1 cellular context compared by ENCODE assay signal in the genomic region with DNA sequence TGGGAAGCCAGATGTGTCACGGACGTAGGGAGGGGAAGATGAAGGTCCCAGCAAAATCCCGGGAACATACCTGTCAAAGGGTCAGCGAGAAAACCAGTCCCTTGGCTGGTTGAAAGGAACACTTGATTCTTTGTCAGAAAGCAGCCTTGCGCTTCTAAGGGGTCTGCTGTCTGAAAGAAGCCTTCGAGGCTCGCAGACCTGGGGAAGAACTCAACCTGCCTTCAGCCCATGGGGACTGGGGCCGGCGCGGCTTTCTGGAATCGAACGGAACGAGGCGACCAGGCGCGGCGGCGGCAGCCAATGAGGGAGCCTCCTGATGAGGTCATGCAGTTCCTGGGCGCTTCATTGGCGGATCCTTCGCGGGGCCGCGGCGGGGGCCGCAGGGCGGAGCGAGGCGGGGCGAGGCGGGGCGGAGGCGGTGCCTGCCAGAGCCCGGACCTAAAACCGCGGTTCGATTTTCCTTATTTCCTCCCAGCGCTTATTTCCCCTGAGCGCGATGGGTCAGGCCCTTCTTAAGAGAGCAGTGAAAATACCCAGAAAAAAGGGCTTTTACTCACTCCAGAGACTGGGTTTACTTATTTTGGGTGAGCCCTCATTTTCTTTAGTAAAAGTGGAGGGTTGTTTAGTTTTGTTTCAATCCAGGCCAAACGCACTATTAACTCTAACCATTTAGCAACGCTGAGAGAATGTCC.
TF ChIP-seq lines count a peak whose summit lies in the region.

No MANE protein-coding gene starts in this region.

TF ChIP-seq in HepG2, 621 proteins besides CTCF, POLR2A, EP300 and RAD21 (continued from another document and continues in another):
- TF ChIP-seq, protein P1, sequence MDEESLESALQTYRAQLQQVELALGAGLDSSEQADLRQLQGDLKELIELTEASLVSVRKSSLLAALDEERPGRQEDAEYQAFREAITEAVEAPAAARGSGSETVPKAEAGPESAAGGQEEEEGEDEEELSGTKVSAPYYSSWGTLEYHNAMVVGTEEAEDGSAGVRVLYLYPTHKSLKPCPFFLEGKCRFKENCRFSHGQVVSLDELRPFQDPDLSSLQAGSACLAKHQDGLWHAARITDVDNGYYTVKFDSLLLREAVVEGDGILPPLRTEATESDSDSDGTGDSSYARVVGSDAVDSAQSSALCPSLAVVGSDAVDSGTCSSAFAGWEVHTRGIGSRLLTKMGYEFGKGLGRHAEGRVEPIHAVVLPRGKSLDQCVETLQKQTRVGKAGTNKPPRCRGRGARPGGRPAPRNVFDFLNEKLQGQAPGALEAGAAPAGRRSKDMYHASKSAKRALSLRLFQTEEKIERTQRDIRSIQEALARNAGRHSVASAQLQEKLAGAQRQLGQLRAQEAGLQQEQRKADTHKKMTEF (CRISPR knock-in tag; IDR thresholded peaks at IDR 0.05): no peak
- TF ChIP-seq HOXA3 (CRISPR knock-in tag; IDR thresholded peaks at IDR 0.05): peak; percentile 33; the same call in 1 of the 2 replicates
- TF ChIP-seq MAFF (IDR thresholded peaks at IDR 0.05; ENCODE audit: low read depth, low read length): no peak
- no peak for TF ChIP-seq AHR (CRISPR knock-in tag; IDR thresholded peaks at IDR 0.05)
- TF ChIP-seq ZBTB21 (CRISPR knock-in tag; IDR thresholded peaks at IDR 0.05): no peak
- no peak for TF ChIP-seq RFX5 (IDR thresholded peaks at IDR 0.05; ENCODE audit: low read depth, low read length)
- TF ChIP-seq EED (CRISPR knock-in tag; IDR thresholded peaks at IDR 0.05): no peak
- TF ChIP-seq MAF1 (CRISPR knock-in tag; IDR thresholded peaks at IDR 0.05; ENCODE audit: borderline replicate concordance): no peak
- TF ChIP-seq, protein P2, sequence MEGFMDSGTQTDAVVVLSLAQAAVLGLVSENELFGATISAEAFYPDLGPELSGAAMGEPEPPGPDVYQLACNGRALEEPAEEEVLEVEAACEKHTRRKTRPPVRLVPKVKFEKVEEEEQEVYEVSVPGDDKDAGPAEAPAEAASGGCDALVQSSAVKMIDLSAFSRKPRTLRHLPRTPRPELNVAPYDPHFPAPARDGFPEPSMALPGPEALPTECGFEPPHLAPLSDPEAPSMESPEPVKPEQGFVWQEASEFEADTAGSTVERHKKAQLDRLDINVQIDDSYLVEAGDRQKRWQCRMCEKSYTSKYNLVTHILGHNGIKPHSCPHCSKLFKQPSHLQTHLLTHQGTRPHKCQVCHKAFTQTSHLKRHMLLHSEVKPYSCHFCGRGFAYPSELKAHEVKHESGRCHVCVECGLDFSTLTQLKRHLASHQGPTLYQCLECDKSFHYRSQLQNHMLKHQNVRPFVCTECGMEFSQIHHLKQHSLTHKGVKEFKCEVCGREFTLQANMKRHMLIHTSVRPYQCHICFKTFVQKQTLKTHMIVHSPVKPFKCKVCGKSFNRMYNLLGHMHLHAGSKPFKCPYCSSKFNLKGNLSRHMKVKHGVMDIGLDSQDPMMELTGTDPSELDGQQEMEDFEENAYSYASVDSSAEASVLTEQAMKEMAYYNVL (CRISPR knock-in tag; IDR thresholded peaks at IDR 0.05; ENCODE audit: borderline replicate concordance): no peak
- TF ChIP-seq ATF7-NPFF (CRISPR knock-in tag; IDR thresholded peaks at IDR 0.05; ENCODE audit: low read depth): peak; percentile 86
- TF ChIP-seq ZNF879 (CRISPR knock-in tag; IDR thresholded peaks at IDR 0.05): no peak
- no peak for TF ChIP-seq BCL6 (CRISPR knock-in tag; IDR thresholded peaks at IDR 0.05)
- TF ChIP-seq IKZF4 (CRISPR knock-in tag; IDR thresholded peaks at IDR 0.05; ENCODE audit: borderline replicate concordance, low read depth, not compliant biosample characterization): no peak
- TF ChIP-seq, protein P3, sequence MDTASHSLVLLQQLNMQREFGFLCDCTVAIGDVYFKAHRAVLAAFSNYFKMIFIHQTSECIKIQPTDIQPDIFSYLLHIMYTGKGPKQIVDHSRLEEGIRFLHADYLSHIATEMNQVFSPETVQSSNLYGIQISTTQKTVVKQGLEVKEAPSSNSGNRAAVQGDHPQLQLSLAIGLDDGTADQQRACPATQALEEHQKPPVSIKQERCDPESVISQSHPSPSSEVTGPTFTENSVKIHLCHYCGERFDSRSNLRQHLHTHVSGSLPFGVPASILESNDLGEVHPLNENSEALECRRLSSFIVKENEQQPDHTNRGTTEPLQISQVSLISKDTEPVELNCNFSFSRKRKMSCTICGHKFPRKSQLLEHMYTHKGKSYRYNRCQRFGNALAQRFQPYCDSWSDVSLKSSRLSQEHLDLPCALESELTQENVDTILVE (CRISPR knock-in tag; IDR thresholded peaks at IDR 0.05): no peak
- TF ChIP-seq, protein P4, sequence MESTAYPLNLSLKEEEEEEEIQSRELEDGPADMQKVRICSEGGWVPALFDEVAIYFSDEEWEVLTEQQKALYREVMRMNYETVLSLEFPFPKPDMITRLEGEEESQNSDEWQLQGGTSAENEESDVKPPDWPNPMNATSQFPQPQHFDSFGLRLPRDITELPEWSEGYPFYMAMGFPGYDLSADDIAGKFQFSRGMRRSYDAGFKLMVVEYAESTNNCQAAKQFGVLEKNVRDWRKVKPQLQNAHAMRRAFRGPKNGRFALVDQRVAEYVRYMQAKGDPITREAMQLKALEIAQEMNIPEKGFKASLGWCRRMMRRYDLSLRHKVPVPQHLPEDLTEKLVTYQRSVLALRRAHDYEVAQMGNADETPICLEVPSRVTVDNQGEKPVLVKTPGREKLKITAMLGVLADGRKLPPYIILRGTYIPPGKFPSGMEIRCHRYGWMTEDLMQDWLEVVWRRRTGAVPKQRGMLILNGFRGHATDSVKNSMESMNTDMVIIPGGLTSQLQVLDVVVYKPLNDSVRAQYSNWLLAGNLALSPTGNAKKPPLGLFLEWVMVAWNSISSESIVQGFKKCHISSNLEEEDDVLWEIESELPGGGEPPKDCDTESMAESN (CRISPR knock-in tag; conservative IDR thresholded peaks at IDR 0.05): 0 out of 2 replicates have a peak, but pooled peaks have one; percentile 34
- TF ChIP-seq SRY (CRISPR knock-in tag; IDR thresholded peaks at IDR 0.05): 0 out of 2 replicates have a peak, but pooled peaks have one; percentile 33
- no peak for TF ChIP-seq ZBTB20 (CRISPR knock-in tag; IDR thresholded peaks at IDR 0.05; ENCODE audit: borderline replicate concordance, low read depth)
- TF ChIP-seq ZNF329 (CRISPR knock-in tag; IDR thresholded peaks at IDR 0.05; ENCODE audit: low read depth): no peak
- TF ChIP-seq SRSF4 (IDR thresholded peaks at IDR 0.05; ENCODE audit: low read depth, low read length, poor library complexity, severe bottlenecking): no peak
- TF ChIP-seq ZFP36 (IDR thresholded peaks at IDR 0.05; ENCODE audit: borderline replicate concordance, low read depth, low read length, partially characterized antibody): no peak
- TF ChIP-seq KLF6 (CRISPR knock-in tag; IDR thresholded peaks at IDR 0.05): no peak
- no peak for TF ChIP-seq ZNF12 (CRISPR knock-in tag; IDR thresholded peaks at IDR 0.05)
- TF ChIP-seq TOPORS (CRISPR knock-in tag; IDR thresholded peaks at IDR 0.05): peak; percentile 86
- TF ChIP-seq, protein P5, sequence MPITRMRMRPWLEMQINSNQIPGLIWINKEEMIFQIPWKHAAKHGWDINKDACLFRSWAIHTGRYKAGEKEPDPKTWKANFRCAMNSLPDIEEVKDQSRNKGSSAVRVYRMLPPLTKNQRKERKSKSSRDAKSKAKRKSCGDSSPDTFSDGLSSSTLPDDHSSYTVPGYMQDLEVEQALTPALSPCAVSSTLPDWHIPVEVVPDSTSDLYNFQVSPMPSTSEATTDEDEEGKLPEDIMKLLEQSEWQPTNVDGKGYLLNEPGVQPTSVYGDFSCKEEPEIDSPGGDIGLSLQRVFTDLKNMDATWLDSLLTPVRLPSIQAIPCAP (CRISPR knock-in tag; IDR thresholded peaks at IDR 0.05; ENCODE audit: low read depth): no peak
- TF ChIP-seq MTF1 (CRISPR knock-in tag; IDR thresholded peaks at IDR 0.05): no peak
- TF ChIP-seq, protein P6, sequence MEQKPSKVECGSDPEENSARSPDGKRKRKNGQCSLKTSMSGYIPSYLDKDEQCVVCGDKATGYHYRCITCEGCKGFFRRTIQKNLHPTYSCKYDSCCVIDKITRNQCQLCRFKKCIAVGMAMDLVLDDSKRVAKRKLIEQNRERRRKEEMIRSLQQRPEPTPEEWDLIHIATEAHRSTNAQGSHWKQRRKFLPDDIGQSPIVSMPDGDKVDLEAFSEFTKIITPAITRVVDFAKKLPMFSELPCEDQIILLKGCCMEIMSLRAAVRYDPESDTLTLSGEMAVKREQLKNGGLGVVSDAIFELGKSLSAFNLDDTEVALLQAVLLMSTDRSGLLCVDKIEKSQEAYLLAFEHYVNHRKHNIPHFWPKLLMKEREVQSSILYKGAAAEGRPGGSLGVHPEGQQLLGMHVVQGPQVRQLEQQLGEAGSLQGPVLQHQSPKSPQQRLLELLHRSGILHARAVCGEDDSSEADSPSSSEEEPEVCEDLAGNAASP (CRISPR knock-in tag; IDR thresholded peaks at IDR 0.05; ENCODE audit: borderline replicate concordance): no peak
- TF ChIP-seq TCF7L2 (IDR thresholded peaks at IDR 0.05; ENCODE audit: low read depth, low read length): no peak
- no peak for TF ChIP-seq REPIN1 (CRISPR knock-in tag; IDR thresholded peaks at IDR 0.05; ENCODE audit: borderline replicate concordance, low read depth)
- no peak for TF ChIP-seq NONO (IDR thresholded peaks at IDR 0.05)
- no peak for TF ChIP-seq NONO (CRISPR knock-in tag; conservative IDR thresholded peaks at IDR 0.05)
- TF ChIP-seq ZFP36L2 (CRISPR knock-in tag; IDR thresholded peaks at IDR 0.05): no peak
- TF ChIP-seq ZNF24 (IDR thresholded peaks at IDR 0.05): no peak
- no peak for TF ChIP-seq DMAP1 (CRISPR knock-in tag; IDR thresholded peaks at IDR 0.05)
- no peak for TF ChIP-seq ZNF547 (CRISPR knock-in tag; IDR thresholded peaks at IDR 0.05)
- no peak for TF ChIP-seq LCORL (IDR thresholded peaks at IDR 0.05)
- no peak for TF ChIP-seq LCORL (CRISPR knock-in tag; IDR thresholded peaks at IDR 0.05)
- no peak for TF ChIP-seq RARA (CRISPR knock-in tag; IDR thresholded peaks at IDR 0.05)
- TF ChIP-seq ZNF567 (CRISPR knock-in tag; IDR thresholded peaks at IDR 0.05; ENCODE audit: borderline replicate concordance): no peak
- no peak; the same call in 1 of the 2 replicates for TF ChIP-seq ELF3 (CRISPR knock-in tag; IDR thresholded peaks at IDR 0.05)
- no peak for TF ChIP-seq SMC3 (IDR thresholded peaks at IDR 0.05; ENCODE audit: low read length)
- TF ChIP-seq, protein P7, sequence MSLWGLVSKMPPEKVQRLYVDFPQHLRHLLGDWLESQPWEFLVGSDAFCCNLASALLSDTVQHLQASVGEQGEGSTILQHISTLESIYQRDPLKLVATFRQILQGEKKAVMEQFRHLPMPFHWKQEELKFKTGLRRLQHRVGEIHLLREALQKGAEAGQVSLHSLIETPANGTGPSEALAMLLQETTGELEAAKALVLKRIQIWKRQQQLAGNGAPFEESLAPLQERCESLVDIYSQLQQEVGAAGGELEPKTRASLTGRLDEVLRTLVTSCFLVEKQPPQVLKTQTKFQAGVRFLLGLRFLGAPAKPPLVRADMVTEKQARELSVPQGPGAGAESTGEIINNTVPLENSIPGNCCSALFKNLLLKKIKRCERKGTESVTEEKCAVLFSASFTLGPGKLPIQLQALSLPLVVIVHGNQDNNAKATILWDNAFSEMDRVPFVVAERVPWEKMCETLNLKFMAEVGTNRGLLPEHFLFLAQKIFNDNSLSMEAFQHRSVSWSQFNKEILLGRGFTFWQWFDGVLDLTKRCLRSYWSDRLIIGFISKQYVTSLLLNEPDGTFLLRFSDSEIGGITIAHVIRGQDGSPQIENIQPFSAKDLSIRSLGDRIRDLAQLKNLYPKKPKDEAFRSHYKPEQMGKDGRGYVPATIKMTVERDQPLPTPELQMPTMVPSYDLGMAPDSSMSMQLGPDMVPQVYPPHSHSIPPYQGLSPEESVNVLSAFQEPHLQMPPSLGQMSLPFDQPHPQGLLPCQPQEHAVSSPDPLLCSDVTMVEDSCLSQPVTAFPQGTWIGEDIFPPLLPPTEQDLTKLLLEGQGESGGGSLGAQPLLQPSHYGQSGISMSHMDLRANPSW (CRISPR knock-in tag; IDR thresholded peaks at IDR 0.05; ENCODE audit: borderline replicate concordance): no peak
- TF ChIP-seq AGO1 (IDR thresholded peaks at IDR 0.05; ENCODE audit: low read depth, low read length, poor library complexity, severe bottlenecking): no peak
- TF ChIP-seq ZFY (CRISPR knock-in tag; IDR thresholded peaks at IDR 0.05): no peak
- TF ChIP-seq, protein P8, sequence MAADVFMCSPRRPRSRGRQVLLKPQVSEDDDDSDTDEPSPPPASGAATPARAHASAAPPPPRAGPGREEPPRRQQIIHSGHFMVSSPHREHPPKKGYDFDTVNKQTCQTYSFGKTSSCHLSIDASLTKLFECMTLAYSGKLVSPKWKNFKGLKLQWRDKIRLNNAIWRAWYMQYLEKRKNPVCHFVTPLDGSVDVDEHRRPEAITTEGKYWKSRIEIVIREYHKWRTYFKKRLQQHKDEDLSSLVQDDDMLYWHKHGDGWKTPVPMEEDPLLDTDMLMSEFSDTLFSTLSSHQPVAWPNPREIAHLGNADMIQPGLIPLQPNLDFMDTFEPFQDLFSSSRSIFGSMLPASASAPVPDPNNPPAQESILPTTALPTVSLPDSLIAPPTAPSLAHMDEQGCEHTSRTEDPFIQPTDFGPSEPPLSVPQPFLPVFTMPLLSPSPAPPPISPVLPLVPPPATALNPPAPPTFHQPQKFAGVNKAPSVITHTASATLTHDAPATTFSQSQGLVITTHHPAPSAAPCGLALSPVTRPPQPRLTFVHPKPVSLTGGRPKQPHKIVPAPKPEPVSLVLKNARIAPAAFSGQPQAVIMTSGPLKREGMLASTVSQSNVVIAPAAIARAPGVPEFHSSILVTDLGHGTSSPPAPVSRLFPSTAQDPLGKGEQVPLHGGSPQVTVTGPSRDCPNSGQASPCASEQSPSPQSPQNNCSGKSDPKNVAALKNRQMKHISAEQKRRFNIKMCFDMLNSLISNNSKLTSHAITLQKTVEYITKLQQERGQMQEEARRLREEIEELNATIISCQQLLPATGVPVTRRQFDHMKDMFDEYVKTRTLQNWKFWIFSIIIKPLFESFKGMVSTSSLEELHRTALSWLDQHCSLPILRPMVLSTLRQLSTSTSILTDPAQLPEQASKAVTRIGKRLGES (CRISPR knock-in tag; IDR thresholded peaks at IDR 0.05; ENCODE audit: borderline replicate concordance): no peak
- no peak for TF ChIP-seq CC2D1A (CRISPR knock-in tag; IDR thresholded peaks at IDR 0.05)
- no peak for TF ChIP-seq SRSF9 (IDR thresholded peaks at IDR 0.05; ENCODE audit: borderline replicate concordance, insufficient read depth, low read depth, low read length, poor library complexity, severe bottlenecking)
- TF ChIP-seq, protein P9, sequence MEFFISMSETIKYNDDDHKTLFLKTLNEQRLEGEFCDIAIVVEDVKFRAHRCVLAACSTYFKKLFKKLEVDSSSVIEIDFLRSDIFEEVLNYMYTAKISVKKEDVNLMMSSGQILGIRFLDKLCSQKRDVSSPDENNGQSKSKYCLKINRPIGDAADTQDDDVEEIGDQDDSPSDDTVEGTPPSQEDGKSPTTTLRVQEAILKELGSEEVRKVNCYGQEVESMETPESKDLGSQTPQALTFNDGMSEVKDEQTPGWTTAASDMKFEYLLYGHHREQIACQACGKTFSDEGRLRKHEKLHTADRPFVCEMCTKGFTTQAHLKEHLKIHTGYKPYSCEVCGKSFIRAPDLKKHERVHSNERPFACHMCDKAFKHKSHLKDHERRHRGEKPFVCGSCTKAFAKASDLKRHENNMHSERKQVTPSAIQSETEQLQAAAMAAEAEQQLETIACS (CRISPR knock-in tag; IDR thresholded peaks at IDR 0.05): no peak
- peak; percentile 72; the same call in 1 of the 2 replicates for TF ChIP-seq ARNT2 (CRISPR knock-in tag; IDR thresholded peaks at IDR 0.05; ENCODE audit: low read depth)
- no peak for TF ChIP-seq ZNF83 (CRISPR knock-in tag; IDR thresholded peaks at IDR 0.05; ENCODE audit: borderline replicate concordance)
- no peak; the same call in 1 of the 2 replicates for TF ChIP-seq ZNF546 (CRISPR knock-in tag; conservative IDR thresholded peaks at IDR 0.05)
